ENCODE assay signal across 30 cellular contexts in the genomic region with DNA sequence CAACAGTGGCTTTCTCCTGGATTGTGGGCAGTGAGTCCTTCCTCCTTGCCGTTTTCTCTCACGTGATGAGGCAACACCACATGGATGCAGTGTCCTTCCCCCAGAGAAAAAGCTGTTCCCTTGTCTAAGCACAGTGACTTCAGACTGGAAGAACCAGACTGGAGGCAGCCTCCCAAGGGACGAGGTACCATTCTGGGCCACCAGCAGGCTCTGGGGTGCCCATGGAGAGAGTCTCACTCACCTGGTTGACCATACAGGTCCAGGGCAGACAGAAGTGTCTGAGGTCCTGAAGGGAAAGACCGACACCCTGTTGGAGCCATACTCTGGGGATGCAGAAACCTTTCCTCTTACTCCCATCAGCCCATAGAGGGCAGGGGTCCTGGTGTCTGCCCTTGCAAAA.
"Had no signal": no experiment of that assay in that cellular context is flagged by ENCODE, and none has a peak within 500 bp of the region (broad histone marks: within the 10 kb centered on the region; RNA-seq: fewer than 3 reads in every experiment).

No MANE protein-coding gene starts in this region.

- H3K27me3 Mint-ChIP-seq: activated CD4-positive, alpha-beta memory T cell treated with anti-CD3 and anti-CD28 coated beads, Interleukin-2, amount 10 ng/mL, durations not matched to agents 7 days and 5 days; activated CD4-positive, alpha-beta T cell treated with anti-CD3 and anti-CD28 coated beads, Interleukin-2, amount 10 ng/mL, durations not matched to agents 7 days and 5 days; activated naive CD4-positive, alpha-beta T cell treated with anti-CD3 and anti-CD28 coated beads, Interleukin-2, amount 10 ng/mL, durations not matched to agents 7 days and 5 days; activated naive CD8-positive, alpha-beta T cell treated with anti-CD3 and anti-CD28 coated beads, Interleukin-2, amount 10 ng/mL, durations not matched to agents 7 days and 5 days; T-helper 17 cell had no signal

- ATAC-seq: activated CD4-positive, CD25-positive, alpha-beta regulatory T cell treated with anti-CD3 and anti-CD28 coated beads, Interleukin-2, amount 50 U/mL, for 24 hours; activated naive CD4-positive, alpha-beta T cell treated with anti-CD3 and anti-CD28 coated beads, Interleukin-2, amount 50 U/mL, for 72 hours; foreskin keratinocyte; gastrocnemius medialis; heart left ventricle; T-helper 17 cell; WTC11 had no signal

- DNase-seq: activated CD4-positive, alpha-beta memory T cell treated with anti-CD3 and anti-CD28 coated beads, Interleukin-2, amount 10 ng/mL, durations not matched to agents 7 days and 5 days; activated CD4-positive, alpha-beta T cell treated with anti-CD3 and anti-CD28 coated beads, Interleukin-2, amount 10 ng/mL, durations not matched to agents 7 days and 5 days; activated CD4-positive, alpha-beta T cell treated with anti-CD3 and anti-CD28 coated beads, Interleukin-2, amount 50 U/mL, for 4 hours; activated gamma-delta T cell; activated naive CD4-positive, alpha-beta T cell; activated naive CD4-positive, alpha-beta T cell treated with anti-CD3 and anti-CD28 coated beads, Interleukin-2, amount 10 ng/mL, durations not matched to agents 7 days and 5 days; activated naive CD8-positive, alpha-beta T cell treated with anti-CD3 and anti-CD28 coated beads, Interleukin-2, amount 10 ng/mL, durations not matched to agents 7 days and 5 days; activated T-cell treated with anti-CD3 and anti-CD28 coated beads, Interleukin-2, amount 50 U/mL, for 1 hour; activated T-cell treated with anti-CD3 and anti-CD28 coated beads, Interleukin-2, amount 50 U/mL, for 48 hours; central memory CD4-positive, alpha-beta T cell; cerebellar nuclear complex; colonic mucosa; effector CD8-positive, alpha-beta T cell; foreskin keratinocyte; gastrocnemius medialis; glutamatergic neuron; heart left ventricle; T-helper 1 cell; T-helper 17 cell; T1000 had no signal

- H3K27ac Mint-ChIP-seq: activated CD4-positive, alpha-beta memory T cell treated with anti-CD3 and anti-CD28 coated beads, Interleukin-2, amount 10 ng/mL, durations not matched to agents 7 days and 5 days; activated CD4-positive, alpha-beta T cell treated with anti-CD3 and anti-CD28 coated beads, Interleukin-2, amount 10 ng/mL, durations not matched to agents 7 days and 5 days; activated naive CD4-positive, alpha-beta T cell treated with anti-CD3 and anti-CD28 coated beads, Interleukin-2, amount 10 ng/mL, durations not matched to agents 7 days and 5 days; activated naive CD8-positive, alpha-beta T cell treated with anti-CD3 and anti-CD28 coated beads, Interleukin-2, amount 10 ng/mL, durations not matched to agents 7 days and 5 days; activated T-helper 1 cell treated with anti-CD3 and anti-CD28 coated beads, Interleukin-12 subunit alpha, Interleukin-12 subunit beta, Interleukin-2, Interleukin-4 antibody, amounts not matched to agents 30 ng/mL and 10 ng/mL and 1 ng/mL, durations not matched to agents 14 hours and 24 hours and 36 hours; brain; T-helper 17 cell; T-helper 2 cell treated with Interferon-gamma antibody and Interleukin-4, amounts not matched to agents 5 μg/mL and 100 μg/mL, for 36 hours; WTC11 had no signal

- H3K27me3 ChIP-seq: ascending aorta, breast epithelium, cardiac muscle cell, colonic mucosa, gastrocnemius medialis, heart left ventricle had no signal

- H3K4me1 ChIP-seq: ascending aorta, colonic mucosa, esophagus muscularis mucosa, foreskin keratinocyte, gastrocnemius medialis, heart left ventricle had no signal

- H3K36me3 ChIP-seq: ascending aorta, breast epithelium, cardiac muscle cell, colonic mucosa, esophagus muscularis mucosa, gastrocnemius medialis, heart left ventricle had no signal

- H3K4me3 ChIP-seq: ascending aorta, breast epithelium, cardiac muscle cell, colonic mucosa, esophagus muscularis mucosa, gastrocnemius medialis, heart left ventricle had no signal

- H3K4me1 Mint-ChIP-seq: activated CD4-positive, alpha-beta memory T cell treated with anti-CD3 and anti-CD28 coated beads, Interleukin-2, amount 10 ng/mL, durations not matched to agents 7 days and 5 days; activated CD4-positive, alpha-beta T cell treated with anti-CD3 and anti-CD28 coated beads, Interleukin-2, amount 10 ng/mL, durations not matched to agents 7 days and 5 days; activated naive CD4-positive, alpha-beta T cell treated with anti-CD3 and anti-CD28 coated beads, Interleukin-2, amount 10 ng/mL, durations not matched to agents 7 days and 5 days; activated naive CD8-positive, alpha-beta T cell treated with anti-CD3 and anti-CD28 coated beads, Interleukin-2, amount 10 ng/mL, durations not matched to agents 7 days and 5 days; T-helper 17 cell had no signal

- H3K36me3 Mint-ChIP-seq: activated naive CD4-positive, alpha-beta T cell treated with anti-CD3 and anti-CD28 coated beads, Interleukin-2, amount 10 ng/mL, durations not matched to agents 7 days and 5 days; activated naive CD4-positive, alpha-beta T cell treated with anti-CD3 and anti-CD28 coated beads, Interleukin-2, amount 50 U/mL, for 72 hours; activated naive CD8-positive, alpha-beta T cell treated with anti-CD3 and anti-CD28 coated beads, Interleukin-2, amount 10 ng/mL, durations not matched to agents 7 days and 5 days; brain had no signal

- H3K9me3 ChIP-seq: ascending aorta, breast epithelium, colonic mucosa, esophagus muscularis mucosa, gastrocnemius medialis had no signal

- H3K9me3 Mint-ChIP-seq: activated CD4-positive, alpha-beta T cell treated with anti-CD3 and anti-CD28 coated beads, Interleukin-2, amount 10 ng/mL, durations not matched to agents 7 days and 5 days; activated naive CD8-positive, alpha-beta T cell treated with anti-CD3 and anti-CD28 coated beads, Interleukin-2, amount 10 ng/mL, durations not matched to agents 7 days and 5 days; activated T-helper 1 cell treated with anti-CD3 and anti-CD28 coated beads, Interleukin-12 subunit alpha, Interleukin-12 subunit beta, Interleukin-2, Interleukin-4 antibody, amounts not matched to agents 30 ng/mL and 10 ng/mL and 1 ng/mL, durations not matched to agents 14 hours and 24 hours and 36 hours had no signal

- H3K4me3 Mint-ChIP-seq: activated CD4-positive, alpha-beta memory T cell treated with anti-CD3 and anti-CD28 coated beads, Interleukin-2, amount 10 ng/mL, durations not matched to agents 7 days and 5 days; activated CD4-positive, alpha-beta T cell treated with anti-CD3 and anti-CD28 coated beads, Interleukin-2, amount 10 ng/mL, durations not matched to agents 7 days and 5 days; activated naive CD4-positive, alpha-beta T cell treated with anti-CD3 and anti-CD28 coated beads, Interleukin-2, amount 10 ng/mL, durations not matched to agents 7 days and 5 days; activated naive CD8-positive, alpha-beta T cell treated with anti-CD3 and anti-CD28 coated beads, Interleukin-2, amount 10 ng/mL, durations not matched to agents 7 days and 5 days; activated T-helper 1 cell treated with anti-CD3 and anti-CD28 coated beads, Interleukin-12 subunit alpha, Interleukin-12 subunit beta, Interleukin-2, Interleukin-4 antibody, amounts not matched to agents 30 ng/mL and 10 ng/mL and 1 ng/mL, durations not matched to agents 14 hours and 24 hours and 36 hours; brain; T-helper 17 cell; T-helper 2 cell treated with Interferon-gamma antibody and Interleukin-4, amounts not matched to agents 5 μg/mL and 100 μg/mL, for 36 hours; WTC11 had no signal

- H3K27ac ChIP-seq: ascending aorta, breast epithelium, cardiac muscle cell, colonic mucosa, esophagus muscularis mucosa, foreskin keratinocyte, gastrocnemius medialis, heart left ventricle had no signal
